Comparison of ENCODE assay signal across 1 cellular context in the genomic region with DNA sequence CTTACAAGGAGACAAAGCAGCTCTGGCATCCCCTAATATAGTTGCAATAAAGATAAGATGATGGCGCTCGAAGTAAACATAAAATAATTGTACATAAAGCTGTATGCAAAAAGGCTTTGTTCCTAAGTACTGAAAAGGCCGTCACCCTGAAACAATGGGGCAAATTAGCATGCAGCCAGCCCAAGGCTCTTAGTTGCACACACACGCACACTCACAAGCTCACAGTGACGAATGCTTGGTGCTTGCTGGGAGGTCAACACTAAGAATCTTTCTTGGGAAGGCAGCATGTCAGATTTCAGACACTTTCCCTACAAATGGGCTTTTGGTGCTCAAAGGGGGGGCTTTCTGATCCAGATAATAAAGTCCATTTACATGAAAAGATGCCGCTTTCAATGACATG.
TF ChIP-seq lines count a peak whose summit lies in the region.

No MANE protein-coding gene starts in this region.

TF ChIP-seq in IMR-90, 13 proteins besides CTCF, POLR2A, EP300 and RAD21:
- no peak for TF ChIP-seq MAFK (IDR thresholded peaks at IDR 0.05; ENCODE audit: low read depth, low read length)
